In genomic region chrX:97039363-97040029, GRCh38 we compare ENCODE assay signal across 8 cellular contexts.
A peak's percentile ranks its signal among the peaks of the same experiment; 100 is the strongest.
DNase-seq lines count a peak whose midpoint lies in the region; ATAC-seq, FAIRE-seq and TF ChIP-seq lines count a peak whose summit lies in the region.

No MANE protein-coding gene starts in this region.

- TF ChIP-seq CTCF in fibroblast of mammary gland (conservative IDR thresholded peaks at IDR 0.05; ENCODE audit: control insufficient read depth, insufficient read depth, low read depth, low read length), result no peak

- no peak for DNase-seq in GM18507 (ENCODE audit: extremely low spot score, insufficient read length, low read depth)
- DNase-seq in HT-29 (ENCODE audit: low spot score), result peak; percentile 61
- peak; percentile 53 for DNase-seq in fibroblast of mammary gland (ENCODE audit: low read depth)
- no peak for DNase-seq in activated effector memory CD4-positive, alpha-beta T cell treated with Interleukin-2 at 50 U/mL for 16 hours
- no peak for DNase-seq in NCI-H128 (lab: John Stamatoyannopoulos, UW; ENCODE audit: unreplicated experiment)
- DNase-seq in erythroblast (lab: John Stamatoyannopoulos, UW), result no peak
- no peak for DNase-seq in NOMO-1 (lab: John Stamatoyannopoulos, UW; ENCODE audit: unreplicated experiment in 2 of 2)

- TF ChIP-seq POLR2A in erythroblast (IDR thresholded peaks at IDR 0.05; ENCODE audit: low read length), result no peak

- ATAC-seq in GM21528 (IDR thresholded peaks at IDR 0.05; ENCODE audit: low FRiP score, unreplicated experiment), result peak; percentile 94

- peak; percentile 81 for FAIRE-seq in GM18507 (lab: Jason Lieb, UNC)

- no peak overlapping the region for H3K4me3 ChIP-seq in fibroblast of mammary gland (ENCODE audit: control insufficient read depth, low read depth, low read length)

Comparison
In these comparisons a context has a peak if more than half of its experiments do, and no peak if none do; other contexts are left out.
1. DNase-seq: peak in HT-29 (single experiment) and fibroblast of mammary gland (single experiment); none in GM18507 (single experiment), activated effector memory CD4-positive, alpha-beta T cell treated with Interleukin-2 at 50 U/mL for 16 hours (single experiment), NCI-H128 (single experiment), erythroblast (0 of 2) and NOMO-1 (0 of 2).